In genomic region chr4:83828601-83829000, GRCh38 we compare ENCODE assay signal across 24 cellular contexts.
DNase-seq lines count a peak whose midpoint lies in the region; ATAC-seq and TF ChIP-seq lines count a peak whose summit lies in the region.
"Had no signal": no experiment of that assay in that cellular context is flagged by ENCODE, and none has a peak within 500 bp of the region (broad histone marks: within the 10 kb centered on the region; RNA-seq: fewer than 3 reads in every experiment).

No MANE protein-coding gene starts in this region.

- CTCF ChIA-PET in A673 (lab: Charles Lee), result no interaction called here

- no peaks in the 10 kb centered on the region for H3K4me1 ChIP-seq in A673 (ENCODE audit: insufficient read depth, low read length, poor library complexity, severe bottlenecking)

- H3K4me3 ChIP-seq in A673 (ENCODE audit: low read depth, low read length, poor library complexity, severe bottlenecking) (no peak overlapping the region), retinal pigment epithelial cell (ENCODE audit: low read length) (no peak overlapping the region)
- H3K4me3 ChIP-seq: K562, MG63, SK-N-MC had no signal

- H3K27me3 ChIP-seq in A673 (replicated peaks; ENCODE audit: insufficient read depth, low read depth, low read length, poor library complexity), result no peaks in the 10 kb centered on the region
- H3K27me3 ChIP-seq: MG63 had no signal

- POLR2A ChIA-PET in A673 (lab: Charles Lee; ENCODE audit: low non-redundant PET), result no interaction called here

- no peaks in the 10 kb centered on the region for H3K36me3 ChIP-seq in A673 (ENCODE audit: insufficient read depth, low read length, poor library complexity, severe bottlenecking)
- H3K36me3 ChIP-seq: MG63 had no signal

- ATAC-seq in HG03432 (IDR thresholded peaks at IDR 0.05; ENCODE audit: unreplicated experiment), result no peak
- ATAC-seq: HepG2, K562 had no signal

- TF ChIP-seq CTCF in A673 (conservative IDR thresholded peaks at IDR 0.05; ENCODE audit: low read depth, low read length) (no peak), retinal pigment epithelial cell (conservative IDR thresholded peaks at IDR 0.05; ENCODE audit: low read depth, low read length) (no peak)

- peak; percentile 1 for DNase-seq in A673 (ENCODE audit: low spot score)
- DNase-seq in LHCN-M2 (ENCODE audit: low read depth), result peak; percentile 14
- DNase-seq in amniotic epithelial cell (ENCODE audit: low read depth), result peak; percentile 55
- DNase-seq in retinal pigment epithelial cell (ENCODE audit: low read depth), result peak; percentile 22
- no peak for DNase-seq in activated CD8-positive, alpha-beta memory T cell treated with anti-CD3 and anti-CD28 coated beads for 24 hours
- DNase-seq in SW 1271 (lab: John Stamatoyannopoulos, UW), result no peak
- DNase-seq: 8988T, EL, GF-D8, GOT3, Kasumi-1, MG63, NCI-H1105 treated with DMSO at 0.1 percent for 48 hours, NCI-H1694, NCI-H2081, NCI-H2171, NCI-H226, NCI-H510A, NCI-H69, SIG-M5 had no signal

- no TSS peak for BruUV-seq in A673 (replicated peaks; lab: Mats Ljungman, UMichigan)

- H3K27ac ChIP-seq in A673 (ENCODE audit: low read depth, low read length, poor library complexity, severe bottlenecking), result no peak overlapping the region
- H3K27ac ChIP-seq: SK-N-MC had no signal

- intact Hi-C loops in A673 (cut with micrococcal nuclease; ENCODE audit: unreplicated experiment), result no loop called here

- no peaks in the 10 kb centered on the region for H3K9me3 ChIP-seq in A673 (ENCODE audit: low read depth, low read length, poor library complexity, severe bottlenecking)
- H3K9me3 ChIP-seq: MG63 had no signal

Comparison
In these comparisons a context has a peak if more than half of its experiments do, and no peak if none do; other contexts are left out.
1. DNase-seq: peak in A673 (single experiment), LHCN-M2 (single experiment), amniotic epithelial cell (single experiment) and retinal pigment epithelial cell (single experiment); none in activated CD8-positive, alpha-beta memory T cell treated with anti-CD3 and anti-CD28 coated beads for 24 hours (single experiment) and SW 1271 (0 of 2).